Comparison of ENCODE assay signal across 7 cellular contexts in genomic region chr3:150409527-150410310, GRCh38. TPM values are rescaled to one million over a fixed set of nuclear protein-coding genes. Genes with fewer than 3 reads are reported as not detected.
DNase-seq lines count a peak whose midpoint lies in the region; FAIRE-seq and TF ChIP-seq lines count a peak whose summit lies in the region.

No MANE protein-coding gene starts in this region.

- FAIRE-seq in keratinocyte (lab: Jason Lieb, UNC): no peak

- H3K27ac ChIP-seq in WERI-Rb-1: peak overlapping the region; percentile 99
- peak overlapping the region; percentile 95 for H3K27ac ChIP-seq in keratinocyte (ENCODE audit: control insufficient read depth, insufficient read depth, low read length)

- peak overlapping the region; percentile 82 for H3K4me2 ChIP-seq in keratinocyte (ENCODE audit: control insufficient read depth, extremely low read depth, insufficient read depth, low read depth, low read length)

- H2AFZ ChIP-seq in keratinocyte (ENCODE audit: control insufficient read depth, low read length): no peak overlapping the region

- H3K9me3 ChIP-seq in WERI-Rb-1 (ENCODE audit: severe bottlenecking): no peaks in the 10 kb centered on the region
- H3K9me3 ChIP-seq in keratinocyte (ENCODE audit: control insufficient read depth, low read depth, low read length): no peaks in the 10 kb centered on the region

- no peaks in the 10 kb centered on the region for H3K9me1 ChIP-seq in keratinocyte (ENCODE audit: control insufficient read depth, extremely low read depth, insufficient read depth, low read length)

- H3K36me3 ChIP-seq in WERI-Rb-1: peaks cover 22% of the 10 kb centered on the region
- H3K36me3 ChIP-seq in keratinocyte (ENCODE audit: control insufficient read depth in 2 of 2, extremely low read depth in 1 of 2, insufficient read depth in 2 of 2, low read length in 2 of 2): peaks cover 3 to 25% of the 10 kb centered on the region in 2 experiments

- DNase-seq in HEK293T (ENCODE audit: extremely low spot score) (peak; percentile 38), NCI-H1092 treated with DMSO at 0.1 percent for 48 hours (lab: John Stamatoyannopoulos, UW) (peak; percentile 54), WERI-Rb-1 (peak; percentile 70), cardiac fibroblast (ENCODE audit: low read depth in 2 of 2) (peak; percentile 70 to 78), keratinocyte (ENCODE audit: low read depth, low spot score) (no peak)
- peak; percentile 81 for DNase-seq in stimulated activated CD4-positive, alpha-beta T cell treated with anti-CD3 and anti-CD28 coated beads, Interleukin-15, amount 100 ng/mL, for 24 hours

- POLR2A ChIA-PET in HEK293T (lab: Yijun Ruan, JAX): interaction anchor here (0.9 to 3.0 kb wide), 18 partner anchors 13 to 439 kb away, joined by 3 to 14 read pairs (median 4); partner anchors contain the start of gene PFN2

- H3K4me1 ChIP-seq in keratinocyte (ENCODE audit: control insufficient read depth, extremely low read depth, insufficient read depth, low read length): peaks cover 15% of the 10 kb centered on the region

- peak overlapping the region; percentile 77 for H3K4me3 ChIP-seq in WERI-Rb-1 (ENCODE audit: low read depth, low read length)
- H3K4me3 ChIP-seq in cardiac fibroblast (replicated peaks in 1 of 2; ENCODE audit: low read depth in 2 of 2, low read length in 2 of 2): peak overlapping the region; percentile 90 to 92
- H3K4me3 ChIP-seq in keratinocyte (ENCODE audit: control insufficient read depth in 2 of 3, extremely low read depth in 1 of 3, insufficient read depth in 2 of 3, low read depth in 1 of 3, low read length in 3 of 3): peak overlapping the region; percentile 99 to 100 (median 99)

- no peaks in the 10 kb centered on the region for H3K27me3 ChIP-seq in WERI-Rb-1 (ENCODE audit: insufficient read depth, low read depth, severe bottlenecking)
- no peaks in the 10 kb centered on the region for H3K27me3 ChIP-seq in keratinocyte (ENCODE audit: control insufficient read depth, extremely low read depth, insufficient read depth, low read length)

- peaks cover 60% of the 10 kb centered on the region for H3K79me2 ChIP-seq in keratinocyte (ENCODE audit: control insufficient read depth, insufficient read depth, low read length)

- peak overlapping the region; percentile 94 for H3K9ac ChIP-seq in keratinocyte (ENCODE audit: control insufficient read depth, extremely low read depth, insufficient read depth, low read length)

- peak; percentile 47 for TF ChIP-seq CTCF in GM12872 (IDR thresholded peaks at IDR 0.05; ENCODE audit: insufficient read depth, low read depth, low read length)
- TF ChIP-seq CTCF in WERI-Rb-1 (IDR thresholded peaks at IDR 0.05; ENCODE audit: low read depth, low read length): peak; percentile 39; the same call in 1 of the 2 replicates
- peak; percentile 36 for TF ChIP-seq CTCF in cardiac fibroblast (IDR thresholded peaks at IDR 0.05; ENCODE audit: low read depth, low read length)
- peak in 2 of 3 experiments; percentile 39 to 48 for TF ChIP-seq CTCF in keratinocyte (optimal IDR thresholded peaks at IDR 0.05 in 1 of 3, IDR thresholded peaks at IDR 0.05 in 1 of 3, conservative IDR thresholded peaks at IDR 0.05 in 1 of 3; ENCODE audit: extremely low read depth in 1 of 3, insufficient read depth in 2 of 3, low read length in 3 of 3)

- peaks cover 21% of the 10 kb centered on the region for H4K20me1 ChIP-seq in keratinocyte (ENCODE audit: control insufficient read depth, extremely low read depth, insufficient read depth, low read length)

- dilution Hi-C loops in keratinocyte (cut with MboI; ENCODE audit: extremely low pct_ligation_motif_present, low sequenced_read_pairs): loop anchor here (25.0 kb wide), 1 partner anchor 172 kb away; no protein-coding TSS in a partner anchor

- CTCF ChIA-PET in HEK293T (lab: Yijun Ruan, JAX): interaction anchor here (0.6 to 1.6 kb wide), 6 partner anchors 16 to 443 kb away, joined by 3 to 6 read pairs (median 3); no protein-coding TSS in a partner anchor

TF ChIP-seq in HEK293T, 16 proteins besides CTCF, POLR2A, EP300 and RAD21:
- TF ChIP-seq PKNOX1 (IDR thresholded peaks at IDR 0.05) (peak; percentile 43; the same call in 1 of the 2 replicates), LEF1 (IDR thresholded peaks at IDR 0.05; ENCODE audit: borderline replicate concordance) (no peak)
TF ChIP-seq in HEK293T: peak in this region for 1.

RNA-seq across cellular contexts. Expression of gene TSC22D2, which starts 1.6 kb away (rescaled TPM):
- polyA plus RNA-seq in keratinocyte: 16.3 to 22.3 TPM (median 19.3 TPM) in 3 replicates
- polyA plus RNA-seq in keratinocyte (2011; ENCODE audit: low read depth): 125 TPM
- polyA plus RNA-seq in keratinocyte (2011; cell fraction: cytosol; rRNA removed): 7.4 and 15.8 TPM in 2 replicates
- polyA plus RNA-seq in keratinocyte (2011; cell fraction: nucleus; rRNA removed): 43.1 and 52.5 TPM in 2 replicates
- polyA plus RNA-seq in keratinocyte (2012; ENCODE audit: low replicate concordance): 20.4 and 38.9 TPM in 2 replicates
- polyA minus RNA-seq in keratinocyte: 19.9 to 41.0 TPM (median 28.5 TPM) in 3 replicates
- polyA minus RNA-seq in keratinocyte (2011; cell fraction: cytosol; rRNA and poly(A)+ RNA removed): 13.8 TPM
- 52.3 and 100 TPM in 2 replicates for polyA minus RNA-seq in keratinocyte (2011; cell fraction: nucleus; rRNA and poly(A)+ RNA removed)
